In genomic region chr19:35249146-35249847, GRCh38 we compare ENCODE assay signal across 8 cellular contexts. TPM values are rescaled to one million over a fixed set of nuclear protein-coding genes. Genes with fewer than 3 reads are reported as not detected.
DNase-seq lines count a peak whose midpoint lies in the region; ATAC-seq lines count a peak whose summit lies in the region.

No MANE protein-coding gene starts in this region.

- H3K27me3 Mint-ChIP-seq in T-helper 17 cell: no peaks in the 10 kb centered on the region
- no peaks in the 10 kb centered on the region for H3K27me3 Mint-ChIP-seq in stimulated activated naive CD8-positive, alpha-beta T cell treated with anti-CD3 and anti-CD28 coated beads, Interleukin-15, amount 100 ng/mL, for 72 hours

- H3K9me3 Mint-ChIP-seq in stimulated activated naive CD8-positive, alpha-beta T cell treated with anti-CD3 and anti-CD28 coated beads, Interleukin-15, amount 100 ng/mL, for 72 hours: peaks cover 6 to 9% of the 10 kb centered on the region in 2 donors

- peaks cover 35% of the 10 kb centered on the region for H3K4me1 Mint-ChIP-seq in T-helper 17 cell
- peaks cover 60% of the 10 kb centered on the region for H3K4me1 Mint-ChIP-seq in stimulated activated naive CD8-positive, alpha-beta T cell treated with anti-CD3 and anti-CD28 coated beads, Interleukin-15, amount 100 ng/mL, for 72 hours

- H3K36me3 Mint-ChIP-seq in T-helper 17 cell (ENCODE audit: low read depth): peaks cover 2% of the 10 kb centered on the region

- peak overlapping the region; percentile 93 for H3K4me3 ChIP-seq in iPS-11a (ENCODE audit: low read depth, low read length)

- peak overlapping the region; percentile 91 for H3K4me3 Mint-ChIP-seq in T-helper 17 cell
- H3K4me3 Mint-ChIP-seq in stimulated activated naive CD8-positive, alpha-beta T cell treated with anti-CD3 and anti-CD28 coated beads, Interleukin-15, amount 100 ng/mL, for 72 hours: peak overlapping the region; percentile 87 to 100

- no peaks in the 10 kb centered on the region for H3K9me3 ChIP-seq in T-helper 17 cell (ENCODE audit: control insufficient read depth, low read length, poor library complexity, severe bottlenecking)

- peak overlapping the region; percentile 93 for H3K27ac Mint-ChIP-seq in T-helper 17 cell
- peak overlapping the region; percentile 98 to 100 for H3K27ac Mint-ChIP-seq in stimulated activated naive CD8-positive, alpha-beta T cell treated with anti-CD3 and anti-CD28 coated beads, Interleukin-15, amount 100 ng/mL, for 72 hours

- DNase-seq in activated T-cell treated with anti-CD3 and anti-CD28 coated beads, Interleukin-2, amount 50 U/mL, for 1 hour: peak; percentile 25
- DNase-seq in activated T-cell treated with anti-CD3 and anti-CD28 coated beads for 4 hours (no peak), T-helper 17 cell (no peak), midbrain (lab: John Stamatoyannopoulos, UW) (no peak)
- DNase-seq in stimulated activated naive CD8-positive, alpha-beta T cell treated with anti-CD3 and anti-CD28 coated beads, Interleukin-15, amount 100 ng/mL, for 72 hours: peak in 1 of 2 donors; percentile 11
- DNase-seq in effector CD8-positive, alpha-beta T cell (lab: John Stamatoyannopoulos, UW): no peak

- ATAC-seq in T-helper 17 cell (no peak), HG03565 (IDR thresholded peaks at IDR 0.05; ENCODE audit: unreplicated experiment) (no peak)
- ATAC-seq in stimulated activated naive CD8-positive, alpha-beta T cell treated with anti-CD3 and anti-CD28 coated beads, Interleukin-15, amount 100 ng/mL, for 72 hours: no peak

RNA-seq across cellular contexts. Expression of gene LSR, which starts 0.5 kb away (rescaled TPM):
- total RNA-seq in T-helper 17 cell: 10 to 100 TPM; 42.6 to 44.5 TPM

RNA-seq across cellular contexts. Expression of gene USF2, which starts 19.5 kb away (rescaled TPM):
- 100 to 1,000 TPM; 204 to 299 TPM for total RNA-seq in T-helper 17 cell

RNA-seq across cellular contexts. Expression of gene FAM187B, which starts 20.8 kb away (rescaled TPM):
- not detected for total RNA-seq in T-helper 17 cell

RNA-seq across cellular contexts. Expression of gene HAMP, which starts 33.0 kb away (rescaled TPM):
- 1 to 10 TPM in 1 of 2 donors, under 1 TPM in 1; 0.55 to 2.8 TPM for total RNA-seq in T-helper 17 cell

RNA-seq across cellular contexts. Expression of gene MAG, which starts 42.7 kb away (rescaled TPM):
- not detected for total RNA-seq in T-helper 17 cell
